10 cellular contexts compared by ENCODE assay signal in genomic region chr4:141375855-141376254, GRCh38.
DNase-seq lines count a peak whose midpoint lies in the region; ATAC-seq, FAIRE-seq and TF ChIP-seq lines count a peak whose summit lies in the region.
"Had no signal": no experiment of that assay in that cellular context is flagged by ENCODE, and none has a peak within 500 bp of the region (broad histone marks: within the 10 kb centered on the region; RNA-seq: fewer than 3 reads in every experiment).

No MANE protein-coding gene starts in this region.

- POLR2A ChIA-PET in K562 (lab: Yijun Ruan, JAX): no interaction called here
- POLR2A ChIA-PET in HepG2 (lab: Yijun Ruan, JAX): no interaction called here

- H3K9ac ChIP-seq in K562 (ENCODE audit: insufficient read depth in 1 of 2, low read depth in 2 of 2, low read length in 2 of 2) (no peak overlapping the region), HepG2 (ENCODE audit: insufficient read depth, low read depth, low read length) (no peak overlapping the region)

- DNase-seq in DMS153 treated with DMSO at 0.1 percent for 48 hours (lab: John Stamatoyannopoulos, UW; ENCODE audit: unreplicated experiment) (peak; percentile 85), M059J (ENCODE audit: low read depth) (peak; percentile 91), K562 (ENCODE audit: extremely low read depth in 1 of 4, low spot score in 3 of 4) (no peak), HepG2 (ENCODE audit: low spot score) (peak; percentile 17), coronary artery (ENCODE audit: low spot score) (no peak), nucleus accumbens (lab: John Stamatoyannopoulos, UW) (no peak)
- DNase-seq in activated CD4-positive, alpha-beta T cell treated with anti-CD3 and anti-CD28 coated beads, Interleukin-2, amount 50 U/mL, for 1 hour: no peak
- DNase-seq: activated B cell treated with CpG ODN at 0.5 μM for 24 hours had no signal

- H4K20me1 ChIP-seq in K562 (replicated peaks; ENCODE audit: control insufficient read depth, insufficient read depth, low read length) (no peaks in the 10 kb centered on the region), HepG2 (ENCODE audit: insufficient read depth, low read length) (no peaks in the 10 kb centered on the region)

- no peaks in the 10 kb centered on the region for H3K79me2 ChIP-seq in K562 (ENCODE audit: control insufficient read depth, insufficient read depth, low read length)
- H3K79me2 ChIP-seq in HepG2 (ENCODE audit: insufficient read depth, low read length): no peaks in the 10 kb centered on the region

- intact Hi-C loops in K562 (cut with micrococcal nuclease): no loop called here
- intact Hi-C loops in HepG2 (cut with micrococcal nuclease; ENCODE audit: unreplicated experiment): no loop called here

- H3K4me1 ChIP-seq in K562 (replicated peaks in 1 of 2; ENCODE audit: control insufficient read depth in 2 of 2, insufficient read depth in 2 of 2, low read length in 2 of 2) (no peaks in the 10 kb centered on the region), HepG2 (ENCODE audit: insufficient read depth, low read length) (no peaks in the 10 kb centered on the region)

- H3K27me3 ChIP-seq in K562 (ENCODE audit: control insufficient read depth in 2 of 2, insufficient read depth in 2 of 2, low read length in 2 of 2) (no peaks in the 10 kb centered on the region), HepG2 (ENCODE audit: control insufficient read depth in 1 of 2, insufficient read depth in 2 of 2, low read length in 2 of 2) (no peaks in the 10 kb centered on the region; a peak in 1 of 5 replicates)

- no peaks in the 10 kb centered on the region for H3K9me3 ChIP-seq in K562 (replicated peaks; ENCODE audit: control insufficient read depth, insufficient read depth, low read depth, low read length)
- H3K9me3 ChIP-seq in HepG2 (ENCODE audit: low read length): no peaks in the 10 kb centered on the region

- TF ChIP-seq CTCF in K562 (IDR thresholded peaks at IDR 0.05 in 2 of 3, conservative IDR thresholded peaks at IDR 0.05 in 1 of 3; ENCODE audit: insufficient read depth in 2 of 3, low read depth in 1 of 3, low read length in 3 of 3): no peak
- TF ChIP-seq CTCF in HepG2 (CRISPR knock-in tag; IDR thresholded peaks at IDR 0.05): no peak
- no peak for TF ChIP-seq CTCF in coronary artery (IDR thresholded peaks at IDR 0.05)

- 0% methylated on average over 2 of the region's 2 CpGs for WGBS in K562 (ENCODE audit: insufficient coverage, low coverage, missing lambda C conversion rate)
- WGBS in HepG2 (ENCODE audit: low lambda C conversion rate): 0% methylated on average over 2 of the region's 2 CpGs

- H2AFZ ChIP-seq in K562 (ENCODE audit: low read depth, low read length): no peak overlapping the region
- H2AFZ ChIP-seq in HepG2 (ENCODE audit: low read length): no peak overlapping the region

- TF ChIP-seq POLR2A in K562 (conservative IDR thresholded peaks at IDR 0.05): no peak
- no peak for TF ChIP-seq POLR2A in HepG2 (IDR thresholded peaks at IDR 0.05; ENCODE audit: insufficient read depth in 1 of 2, low read depth in 2 of 2, low read length in 2 of 2)

- H3K27ac ChIP-seq in K562 (ENCODE audit: extremely low read depth, low read depth, low read length) (no peak overlapping the region), HepG2 (ENCODE audit: extremely low read length, insufficient read depth, low read length) (no peak overlapping the region), coronary artery (no peak overlapping the region)
- H3K27ac ChIP-seq: skin epidermis had no signal

- CTCF ChIA-PET in K562 (lab: Yijun Ruan, JAX; ENCODE audit: low intra/inter-chr PET ratio): no interaction called here
- CTCF ChIA-PET in HepG2 (lab: Yijun Ruan, JAX; ENCODE audit: low intra/inter-chr PET ratio, low total read pairs): no interaction called here

- H3K4me3 ChIP-seq in K562 (no peak overlapping the region), HepG2 (replicated peaks in 1 of 3; ENCODE audit: insufficient read depth in 1 of 3, low read depth in 2 of 3, low read length in 3 of 3) (no peak overlapping the region), coronary artery (no peak overlapping the region)
- H3K4me3 ChIP-seq: skin epidermis had no signal

- ATAC-seq in K562: no peak; the same call in 2 of the 3 replicates
- ATAC-seq in HepG2: peak; percentile 78
- no peak for ATAC-seq in GM19397 (IDR thresholded peaks at IDR 0.05; ENCODE audit: unreplicated experiment)

- BruUV-seq in K562 (replicated peaks; lab: Mats Ljungman, UMichigan) (no TSS peak), HepG2 (replicated peaks; lab: Mats Ljungman, UMichigan) (no TSS peak)

- H3K36me3 ChIP-seq in K562 (ENCODE audit: control insufficient read depth, insufficient read depth, low read length) (no peaks in the 10 kb centered on the region), HepG2 (replicated peaks in 1 of 2; ENCODE audit: control insufficient read depth in 1 of 2, insufficient read depth in 2 of 2, low read length in 2 of 2) (no peaks in the 10 kb centered on the region)

- in situ Hi-C loops in K562 (cut with MboI): no loop called here
- in situ Hi-C loops in HepG2 (cut with HindIII; ENCODE audit: extremely low pct_ligation_motif_present, low pct_unique_long_range_greater_than_20kb): no loop called here

- H3K9me1 ChIP-seq in K562 (ENCODE audit: control insufficient read depth, insufficient read depth, low read length): no peaks in the 10 kb centered on the region

- no peak for TF ChIP-seq EP300 in K562 (IDR thresholded peaks at IDR 0.05; ENCODE audit: low read length)
- TF ChIP-seq EP300 in HepG2 (IDR thresholded peaks at IDR 0.05; ENCODE audit: low read depth in 2 of 2, low read length in 2 of 2): no peak
- no peak for TF ChIP-seq EP300 in HepG2 (CRISPR knock-in tag; IDR thresholded peaks at IDR 0.05; ENCODE audit: borderline replicate concordance)

- FAIRE-seq in K562 (lab: Jason Lieb, UNC): no peak
- no peak for FAIRE-seq in HepG2 (lab: Jason Lieb, UNC)

- H3K4me2 ChIP-seq in K562 (ENCODE audit: insufficient read depth, low read length) (no peak overlapping the region), HepG2 (ENCODE audit: low read depth, low read length) (no peak overlapping the region)

- TF ChIP-seq RAD21 in K562 (CRISPR knock-in tag; conservative IDR thresholded peaks at IDR 0.05 in 1 of 2, IDR thresholded peaks at IDR 0.05 in 1 of 2) (no peak), HepG2 (CRISPR knock-in tag; IDR thresholded peaks at IDR 0.05) (no peak)

TF ChIP-seq in K562, 482 proteins besides CTCF, POLR2A, EP300 and RAD21:
- no peak for TF ChIP-seq MXI1 (IDR thresholded peaks at IDR 0.05; ENCODE audit: low read depth, low read length)
- 0 out of 2 replicates have a peak, but pooled peaks have one; percentile 12 for TF ChIP-seq JUND (IDR thresholded peaks at IDR 0.05; ENCODE audit: borderline replicate concordance, low read depth, low read length)
- peak; percentile 42; the same call in 1 of the 3 replicates for TF ChIP-seq JUND (tag; IDR thresholded peaks at IDR 0.05; ENCODE audit: borderline replicate concordance, low read depth, low read length)

TF ChIP-seq in HepG2, 621 proteins besides CTCF, POLR2A, EP300 and RAD21:
- no peak for TF ChIP-seq POLR2G (IDR thresholded peaks at IDR 0.05; ENCODE audit: low read depth, low read length)
- TF ChIP-seq FOSL2 (CRISPR knock-in tag; IDR thresholded peaks at IDR 0.05): peak; percentile 73

Comparison
In these comparisons a context has a peak if more than half of its experiments do, and no peak if none do; other contexts are left out.
1. DNase-seq: peak in DMS153 treated with DMSO at 0.1 percent for 48 hours (single experiment), M059J (single experiment) and HepG2 (single experiment); none in K562 (0 of 4), coronary artery (single experiment), nucleus accumbens (0 of 56) and activated CD4-positive, alpha-beta T cell treated with anti-CD3 and anti-CD28 coated beads, Interleukin-2, amount 50 U/mL, for 1 hour (single experiment).